In the genomic region with DNA sequence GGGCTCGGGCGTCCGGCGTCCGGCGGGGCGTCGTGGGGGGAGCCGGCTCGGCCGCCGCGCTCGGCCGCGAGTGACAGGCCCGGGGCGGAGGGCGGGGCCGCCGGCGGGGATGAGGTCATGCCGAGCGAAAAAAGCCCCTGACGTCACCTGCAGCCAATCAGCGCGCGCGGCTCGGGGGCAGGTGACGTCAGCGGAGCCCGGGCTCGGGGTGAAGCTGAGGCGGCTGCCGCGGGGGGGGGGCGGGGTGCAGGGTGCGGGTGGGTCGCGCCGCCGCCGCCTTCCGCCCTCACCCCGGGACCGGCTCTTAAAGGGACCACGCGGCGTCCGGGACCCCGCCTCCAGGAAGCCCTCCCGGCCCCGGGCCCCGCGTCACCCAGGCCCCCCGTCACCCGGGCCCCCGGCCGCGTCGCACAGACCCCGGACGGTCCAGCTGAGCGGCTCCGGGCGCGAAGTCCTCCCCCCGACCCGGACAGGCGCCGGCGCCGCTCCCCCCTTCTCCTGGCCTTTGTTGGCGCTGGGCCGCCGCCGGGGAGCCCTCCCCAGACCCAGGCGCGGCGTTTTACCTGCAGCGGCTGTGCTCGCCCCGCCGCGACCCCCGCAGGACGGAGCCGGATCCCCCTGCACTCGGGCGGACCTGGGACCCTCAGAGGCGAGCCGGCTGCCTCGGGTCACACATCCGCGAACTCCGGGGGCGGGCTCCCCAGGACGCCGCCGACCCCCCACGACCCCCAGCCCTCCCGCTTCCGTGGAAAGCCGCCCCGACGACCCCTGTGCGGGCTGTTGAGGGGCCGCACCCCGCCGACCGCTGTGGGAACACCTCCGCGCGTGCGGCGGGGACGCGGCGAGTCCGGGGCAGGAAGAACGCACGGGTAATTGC, we compare ENCODE assay signal across 8 cellular contexts. TPM values are rescaled to one million over a fixed set of nuclear protein-coding genes. Genes with fewer than 3 reads are reported as not detected.
DNase-seq lines count a peak whose midpoint lies in the region; ATAC-seq, FAIRE-seq and TF ChIP-seq lines count a peak whose summit lies in the region.

A gene with protein sequence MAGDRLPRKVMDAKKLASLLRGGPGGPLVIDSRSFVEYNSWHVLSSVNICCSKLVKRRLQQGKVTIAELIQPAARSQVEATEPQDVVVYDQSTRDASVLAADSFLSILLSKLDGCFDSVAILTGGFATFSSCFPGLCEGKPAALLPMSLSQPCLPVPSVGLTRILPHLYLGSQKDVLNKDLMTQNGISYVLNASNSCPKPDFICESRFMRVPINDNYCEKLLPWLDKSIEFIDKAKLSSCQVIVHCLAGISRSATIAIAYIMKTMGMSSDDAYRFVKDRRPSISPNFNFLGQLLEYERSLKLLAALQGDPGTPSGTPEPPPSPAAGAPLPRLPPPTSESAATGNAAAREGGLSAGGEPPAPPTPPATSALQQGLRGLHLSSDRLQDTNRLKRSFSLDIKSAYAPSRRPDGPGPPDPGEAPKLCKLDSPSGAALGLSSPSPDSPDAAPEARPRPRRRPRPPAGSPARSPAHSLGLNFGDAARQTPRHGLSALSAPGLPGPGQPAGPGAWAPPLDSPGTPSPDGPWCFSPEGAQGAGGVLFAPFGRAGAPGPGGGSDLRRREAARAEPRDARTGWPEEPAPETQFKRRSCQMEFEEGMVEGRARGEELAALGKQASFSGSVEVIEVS (minus strand): TSS at position 72 of the 877 bp plus-strand sequence. CDS start 6,445 bp downstream, outside the sequence.

- H3K36me3 ChIP-seq in BJ (ENCODE audit: control insufficient read depth, insufficient read depth, low read length) (no peaks in the 10 kb centered on the region), SK-N-MC (ENCODE audit: insufficient read depth, low read length) (no peaks in the 10 kb centered on the region), neural progenitor cell (no peaks in the 10 kb centered on the region)

- H3F3A ChIP-seq in neural progenitor cell (ENCODE audit: low read depth), result peaks cover 23% of the 10 kb centered on the region

- H3K4me3 ChIP-seq in BJ (ENCODE audit: low read depth, low read length) (peak within 1 kb of the TSS; percentile 69), LNCaP clone FGC (ENCODE audit: low read depth, low read length) (peak within 1 kb of the TSS; percentile 83), SK-N-MC (peak within 1 kb of the TSS; percentile 76), neural progenitor cell (peak within 1 kb of the TSS; percentile 62)

- peak within 1 kb of the TSS; percentile 74 for H3K4me3 Mint-ChIP-seq in neural progenitor cell

- no peak within 1 kb of the TSS for H2AFZ ChIP-seq in neural progenitor cell (replicated peaks)

- peaks cover 2% of the 10 kb centered on the region; the same call in 1 of the 2 replicates for H3K27me3 ChIP-seq in BJ (ENCODE audit: control insufficient read depth, insufficient read depth, low read length)
- peaks cover 86% of the 10 kb centered on the region for H3K27me3 ChIP-seq in neural progenitor cell

- ATAC-seq in GM21360 (IDR thresholded peaks at IDR 0.05; ENCODE audit: unreplicated experiment), result peak; percentile 64
- ATAC-seq in stimulated activated naive CD8-positive, alpha-beta T cell treated with anti-CD3 and anti-CD28 coated beads, Interleukin-15, Interleukin-2, amounts not matched to agents 100 U/mL and 50 U/mL, for 24 hours, result peak; percentile 56

- H3K4me2 ChIP-seq in neural progenitor cell, result peak within 1 kb of the TSS; percentile 86

- POLR2A ChIA-PET in BJ (lab: Charles Lee), result no interaction called here

- H3K27ac ChIP-seq in SK-N-MC (no peak within 1 kb of the TSS), neural progenitor cell (no peak within 1 kb of the TSS)

- FAIRE-seq in frontal cortex (lab: Jason Lieb, UNC), result no peak

- no peaks in the 10 kb centered on the region for H3K9me3 Mint-ChIP-seq in neural progenitor cell

- peaks cover 15% of the 10 kb centered on the region for H3K4me1 Mint-ChIP-seq in neural progenitor cell

- H3K9ac ChIP-seq in SK-N-MC (ENCODE audit: insufficient read length) (peak within 1 kb of the TSS; percentile 73), neural progenitor cell (peak within 1 kb of the TSS; percentile 45)

- H4K20me1 ChIP-seq in neural progenitor cell (ENCODE audit: low read depth), result peaks cover 38% of the 10 kb centered on the region

- no peaks in the 10 kb centered on the region for H3K79me2 ChIP-seq in neural progenitor cell (ENCODE audit: low read depth)

- H3K27me3 Mint-ChIP-seq in neural progenitor cell (ENCODE audit: insufficient read depth, low read depth), result peaks cover 36% of the 10 kb centered on the region

- H3K36me3 Mint-ChIP-seq in neural progenitor cell, result no peaks in the 10 kb centered on the region

- H3K4me1 ChIP-seq in neural progenitor cell, result peaks cover 25% of the 10 kb centered on the region

- H3K27ac Mint-ChIP-seq in neural progenitor cell, result no peak within 1 kb of the TSS

- TF ChIP-seq CTCF in BJ (IDR thresholded peaks at IDR 0.05; ENCODE audit: insufficient read depth, low read depth, low read length), result no peak
- TF ChIP-seq CTCF in LNCaP clone FGC (IDR thresholded peaks at IDR 0.05; ENCODE audit: control insufficient read depth, extremely low read depth, insufficient read depth), result no peak
- no peak for TF ChIP-seq CTCF in neural progenitor cell (IDR thresholded peaks at IDR 0.05)

- DNase-seq in BJ (ENCODE audit: low read depth) (no peak), LNCaP clone FGC (ENCODE audit: low read depth) (no peak), SK-N-MC (ENCODE audit: low read depth, low spot score) (no peak), frontal cortex (ENCODE audit: low spot score in 2 of 2) (peak; percentile 98), neural progenitor cell (ENCODE audit: low spot score) (peak; percentile 92)
- peak; percentile 92 for DNase-seq in activated naive CD4-positive, alpha-beta T cell treated with anti-CD3 and anti-CD28 coated beads, Interleukin-2, amount 50 U/mL, for 16 hours
- peak; percentile 92 for DNase-seq in stimulated activated naive CD8-positive, alpha-beta T cell treated with anti-CD3 and anti-CD28 coated beads, Interleukin-15, Interleukin-2, amounts not matched to agents 100 U/mL and 50 U/mL, for 24 hours

- H3K9me3 ChIP-seq in SK-N-MC (ENCODE audit: low read depth, low read length) (no peaks in the 10 kb centered on the region), neural progenitor cell (ENCODE audit: low read depth) (no peaks in the 10 kb centered on the region)

- CTCF ChIA-PET in BJ (lab: Yijun Ruan, JAX), result interaction anchor here (0.7 to 12.4 kb wide), 8 partner anchors 7 to 467 kb away, joined by 3 to 301 read pairs (median 20); a partner anchor contains a TSS

RNA-seq across cellular contexts. Expression of the gene that starts here (rescaled TPM):
- 1.9 and 3.4 TPM in 2 replicates for polyA plus RNA-seq in BJ (2011; rRNA removed)
- polyA minus RNA-seq in BJ (2011; rRNA and poly(A)+ RNA removed), result 3.0 and 3.7 TPM in 2 replicates
- total RNA-seq in frontal cortex, result 4.1 TPM
- total RNA-seq in neural progenitor cell (ENCODE audit: low replicate concordance), result 0.09 and 0.28 TPM in 2 replicates

Comparison
In these comparisons a context has a peak if more than half of its experiments do, and no peak if none do; other contexts are left out.
1. Peak in DNase-seq, H3K4me3 ChIP-seq, H3K9ac ChIP-seq and H3K4me2 ChIP-seq in neural progenitor cell; RNA of the gene not detected or under 1 TPM.
2. DNase-seq: peak in activated naive CD4-positive, alpha-beta T cell treated with anti-CD3 and anti-CD28 coated beads, Interleukin-2, amount 50 U/mL, for 16 hours (single experiment), frontal cortex (2 of 2) and stimulated activated naive CD8-positive, alpha-beta T cell treated with anti-CD3 and anti-CD28 coated beads, Interleukin-15, Interleukin-2, amounts not matched to agents 100 U/mL and 50 U/mL, for 24 hours (single experiment); none in BJ (single experiment), LNCaP clone FGC (single experiment) and SK-N-MC (single experiment).
3. Peak in every context shown above with its lines, with median percentiles within 50 percentile points of each other: H3K4me3 ChIP-seq.